In the genomic region with DNA sequence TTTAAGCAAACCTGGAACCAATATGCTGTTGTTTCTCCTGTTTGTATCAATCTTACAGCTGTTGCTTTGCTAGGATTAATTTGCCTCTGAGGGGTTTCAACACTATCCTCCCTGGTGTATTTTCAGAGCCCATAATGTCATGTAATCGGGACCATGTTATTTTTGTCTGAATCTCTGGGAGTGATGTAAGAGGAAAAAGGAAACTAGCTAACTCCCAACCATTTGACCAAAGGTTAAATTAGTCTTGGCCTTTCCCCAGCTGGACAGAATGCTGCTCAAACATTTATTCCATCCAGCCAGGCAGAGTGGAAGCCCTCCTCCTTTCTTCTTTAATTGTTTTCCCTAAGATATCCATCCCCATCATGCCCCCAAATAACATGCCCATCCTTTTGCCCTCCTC, we compare ENCODE assay signal across 14 cellular contexts.
DNase-seq lines count a peak whose midpoint lies in the region; ATAC-seq and TF ChIP-seq lines count a peak whose summit lies in the region.
"Had no signal": no experiment of that assay in that cellular context is flagged by ENCODE, and none has a peak within 500 bp of the region (broad histone marks: within the 10 kb centered on the region; RNA-seq: fewer than 3 reads in every experiment).

No MANE protein-coding gene starts in this region.

- H3K9me3 ChIP-seq in testis = no peaks in the 10 kb centered on the region

- no peaks in the 10 kb centered on the region for H3K27me3 ChIP-seq in testis

- H3K36me3 ChIP-seq in testis (ENCODE audit: low read depth, missing control alignments) = no peaks in the 10 kb centered on the region

- DNase-seq in foreskin fibroblast = peak; percentile 50 to 74
- DNase-seq in mucosa of gallbladder (ENCODE audit: low spot score) = peak; percentile 44
- DNase-seq in testis = peak; percentile 34
- no peak for DNase-seq in retina
- DNase-seq in NCI-H526 (lab: John Stamatoyannopoulos, UW) = no peak
- DNase-seq in mesenteric fat pad (ENCODE audit: low spot score) = no peak
- DNase-seq: activated CD4-positive, alpha-beta T cell treated with anti-CD3 and anti-CD28 coated beads, Interleukin-2, amount 50 U/mL, for 1 hour; CD4-positive, CD25-positive, alpha-beta regulatory T cell; NCI-H1048; NCI-H510A; T-helper 17 cell had no signal

- TF ChIP-seq CTCF in VCaP (conservative IDR thresholded peaks at IDR 0.05) (no peak), foreskin fibroblast (IDR thresholded peaks at IDR 0.05; ENCODE audit: low read depth, low read length) (no peak), testis (IDR thresholded peaks at IDR 0.05) (no peak)

- intact Hi-C loops in testis (cut with DNase I; ENCODE audit: low total_unique reads) = no loop called here

- no peak for TF ChIP-seq POLR2A in testis (IDR thresholded peaks at IDR 0.05)

- H3K4me1 ChIP-seq in testis = peaks cover 16% of the 10 kb centered on the region

- 15 to 25% methylated on average over 1 of the region's 1 CpG for WGBS in testis, 2 donors

- peak overlapping the region; percentile 69 for H3K27ac ChIP-seq in VCaP
- peak overlapping the region in 1 of 2 donors; percentile 56 for H3K27ac ChIP-seq in testis

- ATAC-seq in HG02588 (IDR thresholded peaks at IDR 0.05; ENCODE audit: unreplicated experiment) = no peak
- ATAC-seq: activated T-helper 17 cell treated with anti-CD3 and anti-CD28 coated beads, Interleukin-2, amount 50 U/mL, for 72 hours; T-helper 17 cell had no signal

- H3K4me3 ChIP-seq in foreskin fibroblast (ENCODE audit: low read depth in 1 of 2, low read length in 2 of 2) (no peak overlapping the region), testis (no peak overlapping the region)

Comparison
In these comparisons a context has a peak if more than half of its experiments do, and no peak if none do; other contexts are left out.
1. DNase-seq: peak in foreskin fibroblast (2 of 2), mucosa of gallbladder (single experiment) and testis (single experiment); none in retina (single experiment), NCI-H526 (0 of 2) and mesenteric fat pad (single experiment).